Comparison of ENCODE assay signal across 2 cellular contexts in the genomic region with DNA sequence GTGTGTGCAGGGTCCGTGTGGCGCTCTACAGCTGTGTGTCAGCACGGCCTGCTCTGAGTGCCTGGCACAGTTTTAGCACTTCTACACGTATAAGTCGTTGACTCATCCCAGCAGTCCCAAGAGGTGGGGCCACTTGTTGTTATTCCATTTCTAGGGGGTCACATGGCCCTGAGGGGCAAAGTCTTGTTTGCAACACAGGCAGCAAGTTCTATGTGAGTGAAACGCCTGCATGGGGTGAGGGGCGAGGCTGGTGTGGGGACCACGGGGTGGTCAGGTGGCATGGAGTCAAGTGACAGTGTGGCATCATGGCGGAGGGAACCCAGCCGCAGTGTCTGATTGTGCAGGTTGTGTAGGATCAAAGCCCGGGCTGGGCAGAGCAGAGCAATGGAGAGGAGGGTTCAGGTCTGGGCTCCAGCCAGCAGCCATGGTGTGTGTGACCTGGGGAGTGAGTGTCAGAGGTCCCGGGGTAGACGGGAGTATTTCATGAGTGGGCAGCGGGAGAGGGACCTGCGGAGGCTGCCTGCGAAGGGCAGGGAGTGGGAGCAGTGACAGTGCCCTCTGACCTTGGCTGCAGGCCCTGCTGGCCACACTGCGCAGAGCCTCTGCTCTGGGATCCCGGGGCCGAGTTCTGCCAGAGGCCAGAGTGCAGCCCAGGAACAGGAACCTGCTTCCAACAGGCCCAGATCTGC.
A peak's percentile ranks its signal among the peaks of the same experiment; 100 is the strongest.
TF ChIP-seq lines count a peak whose summit lies in the region.

No MANE protein-coding gene starts in this region.

TF ChIP-seq in endothelial cell of umbilical vein, 7 proteins besides CTCF, POLR2A, EP300 and RAD21:
- TF ChIP-seq EZH2 (IDR thresholded peaks at IDR 0.05; ENCODE audit: borderline replicate concordance, low read depth, low read length, severe bottlenecking) (no peak), MYC (IDR thresholded peaks at IDR 0.05; ENCODE audit: low read depth, low read length) (no peak), POLR2AphosphoS5 (IDR thresholded peaks at IDR 0.05; ENCODE audit: insufficient read depth, low read depth, low read length) (no peak), GATA2 (IDR thresholded peaks at IDR 0.05; ENCODE audit: insufficient read depth, insufficient read length, low read depth, low read length) (no peak), FOS (IDR thresholded peaks at IDR 0.05; ENCODE audit: borderline replicate concordance, insufficient read depth, low read length) (no peak)

TF ChIP-seq in HepG2, 621 proteins besides CTCF, POLR2A, EP300 and RAD21 (continues in another document):
- TF ChIP-seq ZSCAN20 (CRISPR knock-in tag; IDR thresholded peaks at IDR 0.05; ENCODE audit: borderline replicate concordance) = no peak
- TF ChIP-seq MLX (CRISPR knock-in tag; IDR thresholded peaks at IDR 0.05) = peak; percentile 71
- peak; percentile 78 for TF ChIP-seq PHF5A (CRISPR knock-in tag; IDR thresholded peaks at IDR 0.05; ENCODE audit: low read depth, unreplicated experiment)
- TF ChIP-seq ZNF558 (CRISPR knock-in tag; IDR thresholded peaks at IDR 0.05; ENCODE audit: borderline replicate concordance) = 0 out of 2 replicates have a peak, but pooled peaks have one; percentile 33
- no peak for TF ChIP-seq ZNF577 (CRISPR knock-in tag; IDR thresholded peaks at IDR 0.05; ENCODE audit: borderline replicate concordance, low read depth)
- peak; percentile 96; the same call in 1 of the 2 replicates for TF ChIP-seq MIER3 (CRISPR knock-in tag; IDR thresholded peaks at IDR 0.05; ENCODE audit: borderline replicate concordance)
- TF ChIP-seq KLF6 (CRISPR knock-in tag; IDR thresholded peaks at IDR 0.05) = peak; percentile 94
- TF ChIP-seq, protein P1, sequence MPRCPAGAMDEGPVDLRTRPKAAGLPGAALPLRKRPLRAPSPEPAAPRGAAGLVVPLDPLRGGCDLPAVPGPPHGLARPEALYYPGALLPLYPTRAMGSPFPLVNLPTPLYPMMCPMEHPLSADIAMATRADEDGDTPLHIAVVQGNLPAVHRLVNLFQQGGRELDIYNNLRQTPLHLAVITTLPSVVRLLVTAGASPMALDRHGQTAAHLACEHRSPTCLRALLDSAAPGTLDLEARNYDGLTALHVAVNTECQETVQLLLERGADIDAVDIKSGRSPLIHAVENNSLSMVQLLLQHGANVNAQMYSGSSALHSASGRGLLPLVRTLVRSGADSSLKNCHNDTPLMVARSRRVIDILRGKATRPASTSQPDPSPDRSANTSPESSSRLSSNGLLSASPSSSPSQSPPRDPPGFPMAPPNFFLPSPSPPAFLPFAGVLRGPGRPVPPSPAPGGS (CRISPR knock-in tag; IDR thresholded peaks at IDR 0.05) = 0 out of 2 replicates have a peak, but pooled peaks have one; percentile 61
- TF ChIP-seq, protein P2, sequence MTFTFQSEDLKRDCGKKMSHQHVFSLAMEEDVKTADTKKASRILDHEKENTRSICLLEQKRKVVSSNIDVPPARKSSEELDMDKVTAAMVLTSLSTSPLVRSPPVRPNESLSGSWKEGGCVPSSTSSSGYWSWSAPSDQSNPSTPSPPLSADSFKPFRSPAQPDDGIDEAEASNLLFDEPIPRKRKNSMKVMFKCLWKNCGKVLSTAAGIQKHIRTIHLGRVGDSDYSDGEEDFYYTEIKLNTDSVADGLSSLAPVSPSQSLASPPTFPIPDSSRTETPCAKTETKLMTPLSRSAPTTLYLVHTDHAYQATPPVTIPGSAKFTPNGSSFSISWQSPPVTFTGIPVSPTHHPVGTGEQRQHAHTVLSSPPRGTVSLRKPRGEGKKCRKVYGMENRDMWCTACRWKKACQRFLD (CRISPR knock-in tag; IDR thresholded peaks at IDR 0.05; ENCODE audit: borderline replicate concordance) = no peak
- peak; percentile 18; the same call in 1 of the 2 replicates for TF ChIP-seq ZBTB21 (CRISPR knock-in tag; IDR thresholded peaks at IDR 0.05)
- TF ChIP-seq, protein P3, sequence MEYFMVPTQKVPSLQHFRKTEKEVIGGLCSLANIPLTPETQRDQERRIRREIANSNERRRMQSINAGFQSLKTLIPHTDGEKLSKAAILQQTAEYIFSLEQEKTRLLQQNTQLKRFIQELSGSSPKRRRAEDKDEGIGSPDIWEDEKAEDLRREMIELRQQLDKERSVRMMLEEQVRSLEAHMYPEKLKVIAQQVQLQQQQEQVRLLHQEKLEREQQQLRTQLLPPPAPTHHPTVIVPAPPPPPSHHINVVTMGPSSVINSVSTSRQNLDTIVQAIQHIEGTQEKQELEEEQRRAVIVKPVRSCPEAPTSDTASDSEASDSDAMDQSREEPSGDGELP (IDR thresholded peaks at IDR 0.05; ENCODE audit: borderline replicate concordance, low read depth) = peak; percentile 81; the same call in 1 of the 2 replicates
- peak; percentile 61; the same call in 1 of the 2 replicates for TF ChIP-seq ERF (CRISPR knock-in tag; IDR thresholded peaks at IDR 0.05)
- TF ChIP-seq TGIF2 (CRISPR knock-in tag; IDR thresholded peaks at IDR 0.05) = peak; percentile 69; the same call in 1 of the 2 replicates
- TF ChIP-seq, protein P4, sequence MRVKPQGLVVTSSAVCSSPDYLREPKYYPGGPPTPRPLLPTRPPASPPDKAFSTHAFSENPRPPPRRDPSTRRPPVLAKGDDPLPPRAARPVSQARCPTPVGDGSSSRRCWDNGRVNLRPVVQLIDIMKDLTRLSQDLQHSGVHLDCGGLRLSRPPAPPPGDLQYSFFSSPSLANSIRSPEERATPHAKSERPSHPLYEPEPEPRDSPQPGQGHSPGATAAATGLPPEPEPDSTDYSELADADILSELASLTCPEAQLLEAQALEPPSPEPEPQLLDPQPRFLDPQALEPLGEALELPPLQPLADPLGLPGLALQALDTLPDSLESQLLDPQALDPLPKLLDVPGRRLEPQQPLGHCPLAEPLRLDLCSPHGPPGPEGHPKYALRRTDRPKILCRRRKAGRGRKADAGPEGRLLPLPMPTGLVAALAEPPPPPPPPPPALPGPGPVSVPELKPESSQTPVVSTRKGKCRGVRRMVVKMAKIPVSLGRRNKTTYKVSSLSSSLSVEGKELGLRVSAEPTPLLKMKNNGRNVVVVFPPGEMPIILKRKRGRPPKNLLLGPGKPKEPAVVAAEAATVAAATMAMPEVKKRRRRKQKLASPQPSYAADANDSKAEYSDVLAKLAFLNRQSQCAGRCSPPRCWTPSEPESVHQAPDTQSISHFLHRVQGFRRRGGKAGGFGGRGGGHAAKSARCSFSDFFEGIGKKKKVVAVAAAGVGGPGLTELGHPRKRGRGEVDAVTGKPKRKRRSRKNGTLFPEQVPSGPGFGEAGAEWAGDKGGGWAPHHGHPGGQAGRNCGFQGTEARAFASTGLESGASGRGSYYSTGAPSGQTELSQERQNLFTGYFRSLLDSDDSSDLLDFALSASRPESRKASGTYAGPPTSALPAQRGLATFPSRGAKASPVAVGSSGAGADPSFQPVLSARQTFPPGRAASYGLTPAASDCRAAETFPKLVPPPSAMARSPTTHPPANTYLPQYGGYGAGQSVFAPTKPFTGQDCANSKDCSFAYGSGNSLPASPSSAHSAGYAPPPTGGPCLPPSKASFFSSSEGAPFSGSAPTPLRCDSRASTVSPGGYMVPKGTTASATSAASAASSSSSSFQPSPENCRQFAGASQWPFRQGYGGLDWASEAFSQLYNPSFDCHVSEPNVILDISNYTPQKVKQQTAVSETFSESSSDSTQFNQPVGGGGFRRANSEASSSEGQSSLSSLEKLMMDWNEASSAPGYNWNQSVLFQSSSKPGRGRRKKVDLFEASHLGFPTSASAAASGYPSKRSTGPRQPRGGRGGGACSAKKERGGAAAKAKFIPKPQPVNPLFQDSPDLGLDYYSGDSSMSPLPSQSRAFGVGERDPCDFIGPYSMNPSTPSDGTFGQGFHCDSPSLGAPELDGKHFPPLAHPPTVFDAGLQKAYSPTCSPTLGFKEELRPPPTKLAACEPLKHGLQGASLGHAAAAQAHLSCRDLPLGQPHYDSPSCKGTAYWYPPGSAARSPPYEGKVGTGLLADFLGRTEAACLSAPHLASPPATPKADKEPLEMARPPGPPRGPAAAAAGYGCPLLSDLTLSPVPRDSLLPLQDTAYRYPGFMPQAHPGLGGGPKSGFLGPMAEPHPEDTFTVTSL (CRISPR knock-in tag; IDR thresholded peaks at IDR 0.05; ENCODE audit: borderline replicate concordance) = peak; percentile 57; the same call in 1 of the 2 replicates
- TF ChIP-seq, protein P5, sequence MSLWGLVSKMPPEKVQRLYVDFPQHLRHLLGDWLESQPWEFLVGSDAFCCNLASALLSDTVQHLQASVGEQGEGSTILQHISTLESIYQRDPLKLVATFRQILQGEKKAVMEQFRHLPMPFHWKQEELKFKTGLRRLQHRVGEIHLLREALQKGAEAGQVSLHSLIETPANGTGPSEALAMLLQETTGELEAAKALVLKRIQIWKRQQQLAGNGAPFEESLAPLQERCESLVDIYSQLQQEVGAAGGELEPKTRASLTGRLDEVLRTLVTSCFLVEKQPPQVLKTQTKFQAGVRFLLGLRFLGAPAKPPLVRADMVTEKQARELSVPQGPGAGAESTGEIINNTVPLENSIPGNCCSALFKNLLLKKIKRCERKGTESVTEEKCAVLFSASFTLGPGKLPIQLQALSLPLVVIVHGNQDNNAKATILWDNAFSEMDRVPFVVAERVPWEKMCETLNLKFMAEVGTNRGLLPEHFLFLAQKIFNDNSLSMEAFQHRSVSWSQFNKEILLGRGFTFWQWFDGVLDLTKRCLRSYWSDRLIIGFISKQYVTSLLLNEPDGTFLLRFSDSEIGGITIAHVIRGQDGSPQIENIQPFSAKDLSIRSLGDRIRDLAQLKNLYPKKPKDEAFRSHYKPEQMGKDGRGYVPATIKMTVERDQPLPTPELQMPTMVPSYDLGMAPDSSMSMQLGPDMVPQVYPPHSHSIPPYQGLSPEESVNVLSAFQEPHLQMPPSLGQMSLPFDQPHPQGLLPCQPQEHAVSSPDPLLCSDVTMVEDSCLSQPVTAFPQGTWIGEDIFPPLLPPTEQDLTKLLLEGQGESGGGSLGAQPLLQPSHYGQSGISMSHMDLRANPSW (CRISPR knock-in tag; IDR thresholded peaks at IDR 0.05; ENCODE audit: borderline replicate concordance) = peak; percentile 46; the same call in 1 of the 2 replicates
- peak; percentile 84; the same call in 1 of the 2 replicates for TF ChIP-seq ZNF337 (CRISPR knock-in tag; IDR thresholded peaks at IDR 0.05; ENCODE audit: borderline replicate concordance, low read depth)
- TF ChIP-seq ATF3 (CRISPR knock-in tag; IDR thresholded peaks at IDR 0.05) = peak; percentile 70
- peak; percentile 58 for TF ChIP-seq ZNF407 (CRISPR knock-in tag; IDR thresholded peaks at IDR 0.05; ENCODE audit: not compliant biosample characterization)
- no peak for TF ChIP-seq ZNF713 (CRISPR knock-in tag; IDR thresholded peaks at IDR 0.05)
- TF ChIP-seq ZNF839 (CRISPR knock-in tag; IDR thresholded peaks at IDR 0.05; ENCODE audit: borderline replicate concordance) = peak; percentile 26; the same call in 1 of the 2 replicates
- peak; percentile 72; the same call in 1 of the 2 replicates for TF ChIP-seq PAX8 (CRISPR knock-in tag; IDR thresholded peaks at IDR 0.05; ENCODE audit: borderline replicate concordance)
- peak; percentile 40 for TF ChIP-seq SAFB2 (CRISPR knock-in tag; IDR thresholded peaks at IDR 0.05; ENCODE audit: borderline replicate concordance, low read depth)
- no peak for TF ChIP-seq RBM39 (IDR thresholded peaks at IDR 0.05; ENCODE audit: low read depth, low read length, poor library complexity, severe bottlenecking)
- peak; percentile 97 for TF ChIP-seq ZNF552 (CRISPR knock-in tag; IDR thresholded peaks at IDR 0.05; ENCODE audit: borderline replicate concordance)
- peak; percentile 83 for TF ChIP-seq ZFX (CRISPR knock-in tag; IDR thresholded peaks at IDR 0.05; ENCODE audit: low read depth)
